Comparison of ENCODE assay signal across 2 cellular contexts in the genomic region with DNA sequence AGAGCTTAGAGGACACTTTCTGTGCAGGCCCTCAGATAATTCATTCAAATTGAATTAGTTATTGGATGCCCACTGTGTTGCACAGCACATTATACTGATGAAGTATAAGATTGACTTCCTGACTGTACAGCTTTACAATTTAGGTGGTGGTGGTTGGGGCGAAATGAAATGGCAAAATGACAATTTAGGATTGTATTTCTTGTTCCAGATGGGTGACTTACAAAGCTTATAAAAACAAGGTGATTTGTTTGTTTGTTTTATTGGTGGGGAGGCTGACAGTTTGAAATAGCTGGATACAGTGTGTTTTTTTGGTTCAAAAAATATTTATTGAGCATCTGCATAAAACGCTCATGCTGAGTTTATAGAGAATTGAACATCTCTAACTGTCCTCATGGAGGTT.
TF ChIP-seq lines count a peak whose summit lies in the region.

No MANE protein-coding gene starts in this region.

TF ChIP-seq in GM12891, 5 proteins besides CTCF, POLR2A, EP300 and RAD21 (continued from another document):
- no peak for TF ChIP-seq PAX5 (IDR thresholded peaks at IDR 0.05; ENCODE audit: insufficient read depth, low read length, severe bottlenecking)
- TF ChIP-seq SPI1 (IDR thresholded peaks at IDR 0.05; ENCODE audit: low read depth, low read length) = no peak
- no peak for TF ChIP-seq POLR2AphosphoS5 (IDR thresholded peaks at IDR 0.05; ENCODE audit: low read depth, low read length)

TF ChIP-seq in H1, 55 proteins besides CTCF, POLR2A, EP300 and RAD21:
- TF ChIP-seq, protein P1, sequence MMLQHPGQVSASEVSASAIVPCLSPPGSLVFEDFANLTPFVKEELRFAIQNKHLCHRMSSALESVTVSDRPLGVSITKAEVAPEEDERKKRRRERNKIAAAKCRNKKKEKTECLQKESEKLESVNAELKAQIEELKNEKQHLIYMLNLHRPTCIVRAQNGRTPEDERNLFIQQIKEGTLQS (IDR thresholded peaks at IDR 0.05; ENCODE audit: insufficient read depth, low read depth, low read length) = no peak
- no peak for TF ChIP-seq CHD1 (IDR thresholded peaks at IDR 0.05; ENCODE audit: low read depth, low read length)
- TF ChIP-seq NANOG (IDR thresholded peaks at IDR 0.05; ENCODE audit: insufficient read depth, low read depth, low read length, poor library complexity, severe bottlenecking) = no peak
- TF ChIP-seq, protein P2, sequence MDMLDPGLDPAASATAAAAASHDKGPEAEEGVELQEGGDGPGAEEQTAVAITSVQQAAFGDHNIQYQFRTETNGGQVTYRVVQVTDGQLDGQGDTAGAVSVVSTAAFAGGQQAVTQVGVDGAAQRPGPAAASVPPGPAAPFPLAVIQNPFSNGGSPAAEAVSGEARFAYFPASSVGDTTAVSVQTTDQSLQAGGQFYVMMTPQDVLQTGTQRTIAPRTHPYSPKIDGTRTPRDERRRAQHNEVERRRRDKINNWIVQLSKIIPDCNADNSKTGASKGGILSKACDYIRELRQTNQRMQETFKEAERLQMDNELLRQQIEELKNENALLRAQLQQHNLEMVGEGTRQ (IDR thresholded peaks at IDR 0.05; ENCODE audit: low read length) = no peak
